Comparison of ENCODE assay signal across 1 cellular context in genomic region chr16:71461686-71462648, GRCh38.
TF ChIP-seq lines count a peak whose summit lies in the region.

ZNF23 (minus strand) TSS chr16:71462247; CDS start chr16:71456796, 5,451 bp downstream.

TF ChIP-seq in H1, 55 proteins besides CTCF, POLR2A, EP300 and RAD21:
- peak; percentile 95 for TF ChIP-seq ASH2L (IDR thresholded peaks at IDR 0.05; ENCODE audit: low read length)
- 0 out of 2 replicates have a peak, but pooled peaks have one; percentile 66 for TF ChIP-seq TCF12 (IDR thresholded peaks at IDR 0.05; ENCODE audit: low read depth, low read length)
- peak; percentile 82 for TF ChIP-seq SAP30 (IDR thresholded peaks at IDR 0.05; ENCODE audit: insufficient read depth, insufficient replicate concordance, low read length)
- TF ChIP-seq ATF2 (IDR thresholded peaks at IDR 0.05; ENCODE audit: low read length): no peak
- no peak for TF ChIP-seq JUN (IDR thresholded peaks at IDR 0.05; ENCODE audit: low read depth, low read length)
- TF ChIP-seq BACH1 (IDR thresholded peaks at IDR 0.05; ENCODE audit: low read length): no peak
- peak; percentile 86 for TF ChIP-seq RBBP5 (IDR thresholded peaks at IDR 0.05; ENCODE audit: borderline replicate concordance, low read depth, low read length)
- 0 out of 2 replicates have a peak, but pooled peaks have one; percentile 37 for TF ChIP-seq GTF2F1 (IDR thresholded peaks at IDR 0.05; ENCODE audit: borderline replicate concordance, low read depth, low read length)
- TF ChIP-seq TEAD4 (IDR thresholded peaks at IDR 0.05; ENCODE audit: low read depth, low read length): no peak
- 0 out of 4 replicates have a peak, but pooled peaks have one; percentile 20 to 60 for TF ChIP-seq HDAC2 (IDR thresholded peaks at IDR 0.05; ENCODE audit: borderline replicate concordance in 1 of 2, low read depth in 2 of 2, low read length in 2 of 2)
- TF ChIP-seq ATF3 (IDR thresholded peaks at IDR 0.05; ENCODE audit: insufficient read depth, low read depth, low read length): peak; percentile 57; the same call in 1 of the 2 replicates
- TF ChIP-seq GABPA (IDR thresholded peaks at IDR 0.05; ENCODE audit: borderline replicate concordance, insufficient read depth, low read length): peak; percentile 96
- peak; percentile 87 for TF ChIP-seq MAX (IDR thresholded peaks at IDR 0.05)
- TF ChIP-seq PHF8 (conservative IDR thresholded peaks at IDR 0.05; ENCODE audit: low read depth, low read length): peak; percentile 99
- TF ChIP-seq POLR2AphosphoS5 (IDR thresholded peaks at IDR 0.05; ENCODE audit: low read depth, low read length): peak; percentile 97
- no peak for TF ChIP-seq CEBPB (IDR thresholded peaks at IDR 0.05; ENCODE audit: low read depth, low read length)
- peak; percentile 66 for TF ChIP-seq E2F6 (IDR thresholded peaks at IDR 0.05)
- no peak for TF ChIP-seq CTBP2 (IDR thresholded peaks at IDR 0.05; ENCODE audit: borderline replicate concordance, insufficient read depth, insufficient read length, low read length)
- no peak for TF ChIP-seq CHD2 (IDR thresholded peaks at IDR 0.05; ENCODE audit: low read length)
- TF ChIP-seq FOSL1 (IDR thresholded peaks at IDR 0.05; ENCODE audit: insufficient read depth, low read depth, low read length): no peak
- TF ChIP-seq RNF2 (IDR thresholded peaks at IDR 0.05; ENCODE audit: borderline replicate concordance, low read depth, low read length, missing control alignments, poor library complexity, severe bottlenecking): no peak
- no peak for TF ChIP-seq BRCA1 (IDR thresholded peaks at IDR 0.05; ENCODE audit: low read depth, low read length)
- TF ChIP-seq TAF1 (IDR thresholded peaks at IDR 0.05; ENCODE audit: low read depth, low read length): peak; percentile 97
- TF ChIP-seq SRF (IDR thresholded peaks at IDR 0.05; ENCODE audit: low read depth, low read length): no peak
- TF ChIP-seq KDM4A (IDR thresholded peaks at IDR 0.05; ENCODE audit: low read depth, low read length, severe bottlenecking): peak; percentile 88
- no peak for TF ChIP-seq YY1 (IDR thresholded peaks at IDR 0.05; ENCODE audit: low read depth, low read length)
- TF ChIP-seq SIN3A (conservative IDR thresholded peaks at IDR 0.05 in 1 of 2, IDR thresholded peaks at IDR 0.05 in 1 of 2; ENCODE audit: low read depth in 1 of 2, low read length in 2 of 2): peak; percentile 88 to 96; a peak in 3 of 4 replicates
- no peak for TF ChIP-seq EZH2 (IDR thresholded peaks at IDR 0.05; ENCODE audit: low read depth, low read length, severe bottlenecking)
- no peak for TF ChIP-seq NANOG (IDR thresholded peaks at IDR 0.05; ENCODE audit: insufficient read depth, low read depth, low read length, poor library complexity, severe bottlenecking)
- TF ChIP-seq TBP (IDR thresholded peaks at IDR 0.05; ENCODE audit: low read depth, low read length): peak; percentile 87
- TF ChIP-seq CBX8 (IDR thresholded peaks at IDR 0.05; ENCODE audit: borderline replicate concordance, low read depth, low read length): no peak
- TF ChIP-seq CHD1 (IDR thresholded peaks at IDR 0.05; ENCODE audit: low read depth, low read length): no peak
- TF ChIP-seq HDAC6 (IDR thresholded peaks at IDR 0.05; ENCODE audit: low read depth, low read length): no peak
- TF ChIP-seq EGR1 (IDR thresholded peaks at IDR 0.05; ENCODE audit: borderline replicate concordance, low read depth, low read length): peak; percentile 74; the same call in 1 of the 2 replicates
- TF ChIP-seq CHD7 (IDR thresholded peaks at IDR 0.05; ENCODE audit: insufficient replicate concordance, low read length): no peak
- peak; percentile 50; the same call in 1 of the 2 replicates for TF ChIP-seq JUND (IDR thresholded peaks at IDR 0.05; ENCODE audit: low read length)
- TF ChIP-seq KDM5A (IDR thresholded peaks at IDR 0.05; ENCODE audit: low read length): peak; percentile 78
- TF ChIP-seq KDM1A (IDR thresholded peaks at IDR 0.05; ENCODE audit: borderline replicate concordance, low read length): no peak
- TF ChIP-seq SP2 (IDR thresholded peaks at IDR 0.05; ENCODE audit: low read length): peak; percentile 94
- TF ChIP-seq ZNF274 (IDR thresholded peaks at IDR 0.05; ENCODE audit: borderline replicate concordance, extremely low read depth, low read length): no peak
- TF ChIP-seq CREB1 (IDR thresholded peaks at IDR 0.05): peak; percentile 96
- peak; percentile 63 for TF ChIP-seq TAF7 (optimal IDR thresholded peaks at IDR 0.05; ENCODE audit: borderline replicate concordance, low read depth, low read length)
